In the genomic region with DNA sequence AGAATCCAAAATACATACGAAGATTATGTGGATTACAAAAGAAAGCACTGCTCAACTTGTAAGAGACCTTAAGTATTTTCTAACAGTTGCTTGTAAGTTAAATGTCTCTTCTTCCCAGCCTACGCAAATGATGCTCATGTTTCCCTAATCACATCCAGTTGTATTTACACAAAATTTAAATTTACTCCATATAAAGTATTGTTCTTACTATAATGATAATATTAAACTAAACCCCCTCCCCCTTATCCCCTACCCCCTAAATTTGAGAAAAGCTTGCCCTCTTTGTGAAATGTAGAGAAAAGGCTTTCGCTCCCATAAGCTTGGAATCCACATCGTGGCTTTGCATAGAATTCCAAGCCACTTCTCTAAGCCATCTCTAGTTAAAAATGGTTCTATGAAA, we compare ENCODE assay signal across 20 cellular contexts. TPM values are rescaled to one million over a fixed set of nuclear protein-coding genes. Genes with fewer than 3 reads are reported as not detected.
DNase-seq lines count a peak whose midpoint lies in the region; ATAC-seq and TF ChIP-seq lines count a peak whose summit lies in the region.
"Had no signal": no experiment of that assay in that cellular context is flagged by ENCODE, and none has a peak within 500 bp of the region (broad histone marks: within the 10 kb centered on the region; RNA-seq: fewer than 3 reads in every experiment).

No MANE protein-coding gene starts in this region.

- no peak overlapping the region for H2AK9ac ChIP-seq in IMR-90 (replicated peaks; ENCODE audit: low read depth, low read length, poor library complexity)

- no peak for TF ChIP-seq POLR2A in IMR-90 (IDR thresholded peaks at IDR 0.05; ENCODE audit: low read depth, low read length)

- H2AFZ ChIP-seq in IMR-90 (replicated peaks; ENCODE audit: low read length, poor library complexity) (no peak overlapping the region), neural progenitor cell (replicated peaks) (no peak overlapping the region)

- H3K27me3 ChIP-seq in IMR-90 (ENCODE audit: control insufficient read depth, insufficient read depth, low read length), result no peaks in the 10 kb centered on the region
- no peaks in the 10 kb centered on the region for H3K27me3 ChIP-seq in neural progenitor cell
- H3K27me3 ChIP-seq: BLaER1 treated with 17β-estradiol and CSF1 and Interleukin-3, amounts not matched to agents 10 nM and 100 nM had no signal

- peaks cover 43% of the 10 kb centered on the region for H3K36me3 Mint-ChIP-seq in neural progenitor cell

- H3K27ac Mint-ChIP-seq in neural progenitor cell, result no peak overlapping the region
- H3K27ac Mint-ChIP-seq: B cell; CD4-positive, alpha-beta T cell; CD8-positive, alpha-beta T cell had no signal

- peaks cover 5 to 6% of the 10 kb centered on the region in 2 experiments; a peak in 3 of 4 replicates for H3K79me1 ChIP-seq in IMR-90 (ENCODE audit: low read depth in 1 of 2, low read length in 2 of 2)

- H3K9ac ChIP-seq in IMR-90 (ENCODE audit: low read depth, low read length) (no peak overlapping the region), neural progenitor cell (no peak overlapping the region)
- H3K9ac ChIP-seq: BLaER1 treated with 17β-estradiol and CSF1 and Interleukin-3, amounts not matched to agents 10 nM and 100 nM had no signal

- H3K4me1 Mint-ChIP-seq in neural progenitor cell, result peaks cover 7% of the 10 kb centered on the region

- no peak overlapping the region for H3K4me2 ChIP-seq in IMR-90 (ENCODE audit: low read depth, low read length)
- no peak overlapping the region for H3K4me2 ChIP-seq in neural progenitor cell
- H3K4me2 ChIP-seq: BLaER1 treated with 17β-estradiol and CSF1 and Interleukin-3, amounts not matched to agents 10 nM and 100 nM had no signal

- no peak overlapping the region for H2BK15ac ChIP-seq in IMR-90 (ENCODE audit: low read depth, low read length)

- H3K4me3 Mint-ChIP-seq in neural progenitor cell, result no peak overlapping the region
- H3K4me3 Mint-ChIP-seq: B cell; CD4-positive, alpha-beta T cell; CD8-positive, alpha-beta T cell had no signal

- H4K20me1 ChIP-seq in IMR-90 (ENCODE audit: insufficient read depth, low read length) (no peaks in the 10 kb centered on the region), neural progenitor cell (ENCODE audit: low read depth) (no peaks in the 10 kb centered on the region)
- H4K20me1 ChIP-seq: BLaER1 treated with 17β-estradiol and CSF1 and Interleukin-3, amounts not matched to agents 10 nM and 100 nM had no signal

- H3K4me3 ChIP-seq in IMR-90 (ENCODE audit: insufficient read depth, low read depth, low read length), result no peak overlapping the region
- H3K4me3 ChIP-seq in neural progenitor cell, result no peak overlapping the region
- H3K4me3 ChIP-seq: BLaER1 treated with 17β-estradiol and CSF1 and Interleukin-3, amounts not matched to agents 10 nM and 100 nM had no signal

- peaks cover 5% of the 10 kb centered on the region for H3K4me1 ChIP-seq in IMR-90 (ENCODE audit: control insufficient read depth, insufficient read depth, low read length)
- peaks cover 20% of the 10 kb centered on the region for H3K4me1 ChIP-seq in neural progenitor cell
- H3K4me1 ChIP-seq: BLaER1 treated with 17β-estradiol and CSF1 and Interleukin-3, amounts not matched to agents 10 nM and 100 nM had no signal

- H3K36me3 ChIP-seq in IMR-90 (ENCODE audit: control insufficient read depth, insufficient read depth, low read length), result peaks cover 9% of the 10 kb centered on the region; the same call in 1 of the 2 replicates
- no peaks in the 10 kb centered on the region for H3K36me3 ChIP-seq in neural progenitor cell

- intact Hi-C loops in IMR-90 (cut with micrococcal nuclease), result no loop called here

- DNase-seq in IMR-90, result no peak
- peak; percentile 38 for DNase-seq in NCI-H526 treated with DMSO at 0.1 percent for 48 hours (lab: John Stamatoyannopoulos, UW)
- DNase-seq in fibroblast of peridontal ligament (ENCODE audit: extremely low read depth), result peak; percentile 20
- DNase-seq in neural progenitor cell (ENCODE audit: low spot score), result no peak
- no peak for DNase-seq in stimulated activated CD4-positive, alpha-beta T cell treated with anti-CD3 and anti-CD28 coated beads, Interleukin-15, amount 100 ng/mL, for 24 hours
- no peak for DNase-seq in medulla oblongata (ENCODE audit: extremely low spot score)
- no peak for DNase-seq in AG20443 (ENCODE audit: low spot score)
- DNase-seq: 8988T; ACHN; AML-193; Calu3; CD4-positive, alpha-beta T cell; CD8-positive, alpha-beta T cell; COR-L47; DMS79 treated with DMSO at 0.1 percent for 48 hours; GF-D8 had no signal

- POLR2A ChIA-PET in IMR-90 (lab: Charles Lee; ENCODE audit: unreplicated experiment), result no interaction called here

- H2AK5ac ChIP-seq in IMR-90 (ENCODE audit: low read depth, low read length), result no peak overlapping the region

- no TSS peak for BruUV-seq in IMR-90 (replicated peaks; lab: Mats Ljungman, UMichigan)

- no peak overlapping the region for H3K4ac ChIP-seq in IMR-90 (ENCODE audit: low read depth, low read length)

- H4K5ac ChIP-seq in IMR-90 (ENCODE audit: low read depth, low read length), result no peak overlapping the region

- peaks cover 5% of the 10 kb centered on the region; the same call in 1 of the 2 replicates for H3K9me1 ChIP-seq in IMR-90 (ENCODE audit: insufficient read depth, low read length)

- no peak overlapping the region for H2BK120ac ChIP-seq in IMR-90 (ENCODE audit: low read depth, low read length)

- H3F3A ChIP-seq in neural progenitor cell (ENCODE audit: low read depth), result no peaks in the 10 kb centered on the region

- H3K23ac ChIP-seq in IMR-90 (ENCODE audit: low read depth, low read length), result no peak overlapping the region

- in situ Hi-C loops in IMR-90 (cut with MboI; ENCODE audit: low sequenced_read_pairs), result loop anchor here (25.0 kb wide), 1 partner anchor 296 kb away; no protein-coding TSS in a partner anchor

- no peak for TF ChIP-seq RAD21 in IMR-90 (IDR thresholded peaks at IDR 0.05; ENCODE audit: low read length)

- no peak overlapping the region for H3K56ac ChIP-seq in IMR-90 (ENCODE audit: extremely low read depth, insufficient read depth, low read length)

- no peaks in the 10 kb centered on the region for H3K79me2 ChIP-seq in neural progenitor cell (ENCODE audit: low read depth)

- H3K27ac ChIP-seq in IMR-90 (ENCODE audit: insufficient read depth, low read length), result no peak overlapping the region
- H3K27ac ChIP-seq in neural progenitor cell, result peak overlapping the region; percentile 76
- H3K27ac ChIP-seq: BLaER1 treated with 17β-estradiol and CSF1 and Interleukin-3, amounts not matched to agents 10 nM and 100 nM; C4-2B had no signal

- ATAC-seq in IMR-90 (ENCODE audit: low read depth), result peak; percentile 68
- ATAC-seq in GM18858 (IDR thresholded peaks at IDR 0.05; ENCODE audit: unreplicated experiment), result no peak
- ATAC-seq: CD8-positive, alpha-beta T cell had no signal

- no peak overlapping the region for H3K18ac ChIP-seq in IMR-90 (ENCODE audit: low read depth, low read length)

- no peak for TF ChIP-seq CTCF in IMR-90 (conservative IDR thresholded peaks at IDR 0.05; ENCODE audit: low read depth, low read length)
- no peak for TF ChIP-seq CTCF in neural progenitor cell (IDR thresholded peaks at IDR 0.05)

- H2BK20ac ChIP-seq in IMR-90 (ENCODE audit: low read depth, low read length), result no peak overlapping the region

- no peak overlapping the region for H4K91ac ChIP-seq in IMR-90 (ENCODE audit: insufficient read depth, low read depth, low read length)

- no peaks in the 10 kb centered on the region for H3K9me3 Mint-ChIP-seq in neural progenitor cell
- H3K9me3 Mint-ChIP-seq: CD4-positive, alpha-beta T cell; CD8-positive, alpha-beta T cell had no signal

- H2BK5ac ChIP-seq in IMR-90 (ENCODE audit: low read depth, low read length, poor library complexity, severe bottlenecking), result no peak overlapping the region

- dilution Hi-C loops in IMR-90 (cut with HindIII; ENCODE audit: low sequenced_read_pairs, unreplicated experiment), result no loop called here

- H3K9me3 ChIP-seq in IMR-90 (ENCODE audit: control insufficient read depth, insufficient read depth, low read length) (no peaks in the 10 kb centered on the region), neural progenitor cell (ENCODE audit: low read depth) (no peaks in the 10 kb centered on the region)
- H3K9me3 ChIP-seq: BLaER1 treated with 17β-estradiol and CSF1 and Interleukin-3, amounts not matched to agents 10 nM and 100 nM had no signal

- CTCF ChIA-PET in IMR-90 (lab: Yijun Ruan, JAX), result no interaction called here

- no peaks in the 10 kb centered on the region for H3K27me3 Mint-ChIP-seq in neural progenitor cell (ENCODE audit: insufficient read depth, low read depth)
- H3K27me3 Mint-ChIP-seq: B cell; CD4-positive, alpha-beta T cell had no signal

- no peak overlapping the region for H4K8ac ChIP-seq in IMR-90 (ENCODE audit: low read depth in 2 of 2, low read length in 2 of 2)

- WGBS in IMR-90 (ENCODE audit: extremely low coverage in 2 of 2, insufficient read length in 1 of 2), 2 experiments, result no CpG with 5 or more reads among the region's 4 CpGs

- H3K14ac ChIP-seq in IMR-90 (replicated peaks; ENCODE audit: low read depth, low read length), result no peak overlapping the region

TF ChIP-seq in IMR-90, 13 proteins besides CTCF, POLR2A, EP300 and RAD21 (continues in another document):
- TF ChIP-seq, protein P1, sequence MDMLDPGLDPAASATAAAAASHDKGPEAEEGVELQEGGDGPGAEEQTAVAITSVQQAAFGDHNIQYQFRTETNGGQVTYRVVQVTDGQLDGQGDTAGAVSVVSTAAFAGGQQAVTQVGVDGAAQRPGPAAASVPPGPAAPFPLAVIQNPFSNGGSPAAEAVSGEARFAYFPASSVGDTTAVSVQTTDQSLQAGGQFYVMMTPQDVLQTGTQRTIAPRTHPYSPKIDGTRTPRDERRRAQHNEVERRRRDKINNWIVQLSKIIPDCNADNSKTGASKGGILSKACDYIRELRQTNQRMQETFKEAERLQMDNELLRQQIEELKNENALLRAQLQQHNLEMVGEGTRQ (IDR thresholded peaks at IDR 0.05; ENCODE audit: low read depth, low read length), result no peak
- TF ChIP-seq MAZ (IDR thresholded peaks at IDR 0.05; ENCODE audit: borderline replicate concordance, low read depth, low read length), result no peak
- no peak for TF ChIP-seq SMC3 (IDR thresholded peaks at IDR 0.05; ENCODE audit: low read depth, low read length)

RNA-seq across cellular contexts. Expression of a gene that starts 29.4 kb away (rescaled TPM):
- total RNA-seq in IMR-90 (2012; rRNA removed) (41.9 and 43.6 TPM in 2 replicates), neural progenitor cell (ENCODE audit: low replicate concordance) (47.7 and 68.5 TPM in 2 replicates)
- 15.8 and 19.5 TPM in 2 replicates for polyA plus RNA-seq in IMR-90 (2012; rRNA removed)
- 5.3 TPM in 2 replicates for polyA plus RNA-seq in IMR-90 (2012; cell fraction: cytosol; rRNA removed)
- 3.9 and 25.7 TPM in 2 replicates for polyA plus RNA-seq in IMR-90 (2012; cell fraction: nucleus; rRNA removed; ENCODE audit: low replicate concordance)

RNA-seq across cellular contexts. Expression of a gene that starts 29.9 kb away (rescaled TPM):
- total RNA-seq in IMR-90 (2012; rRNA removed) (58.1 and 65.0 TPM in 2 replicates), neural progenitor cell (ENCODE audit: low replicate concordance) (100 and 126 TPM in 2 replicates)
- polyA plus RNA-seq in IMR-90 (2012; rRNA removed), result 86.1 and 92.9 TPM in 2 replicates
- polyA plus RNA-seq in IMR-90 (2012; cell fraction: cytosol; rRNA removed), result 28.3 and 30.7 TPM in 2 replicates
- 10.4 and 40.8 TPM in 2 replicates for polyA plus RNA-seq in IMR-90 (2012; cell fraction: nucleus; rRNA removed; ENCODE audit: low replicate concordance)

Comparison
In these comparisons a context has a peak if more than half of its experiments do, and no peak if none do; other contexts are left out.
1. DNase-seq: peak in NCI-H526 treated with DMSO at 0.1 percent for 48 hours (single experiment) and fibroblast of peridontal ligament (single experiment); none in IMR-90 (single experiment), neural progenitor cell (single experiment), stimulated activated CD4-positive, alpha-beta T cell treated with anti-CD3 and anti-CD28 coated beads, Interleukin-15, amount 100 ng/mL, for 24 hours (single experiment), medulla oblongata (single experiment) and AG20443 (single experiment).